ENCODE assay signal across 8 cellular contexts in genomic region chr10:63866075-63866746, GRCh38.
A peak's percentile ranks its signal among the peaks of the same experiment; 100 is the strongest.
DNase-seq lines count a peak whose midpoint lies in the region; ATAC-seq and TF ChIP-seq lines count a peak whose summit lies in the region.

No MANE protein-coding gene starts in this region.

- H3K27me3 Mint-ChIP-seq in CD8-positive, alpha-beta memory T cell, result peaks cover 25 to 42% of the 10 kb centered on the region in 2 donors
- peaks cover 22% of the 10 kb centered on the region for H3K27me3 Mint-ChIP-seq in activated CD4-positive, alpha-beta memory T cell treated with anti-CD3 and anti-CD28 coated beads, Interleukin-2, amount 10 ng/mL, durations not matched to agents 7 days and 5 days

- H3K4me3 ChIP-seq in CD8-positive, alpha-beta memory T cell (ENCODE audit: low read length), result no peak overlapping the region
- H3K4me3 ChIP-seq in epithelial cell of esophagus (ENCODE audit: low read length), result no peak overlapping the region
- H3K4me3 ChIP-seq in suprapubic skin, result no peak overlapping the region

- H3K27me3 ChIP-seq in CD8-positive, alpha-beta memory T cell (ENCODE audit: insufficient read depth, low read length, poor library complexity, severe bottlenecking), result no peaks in the 10 kb centered on the region
- H3K27me3 ChIP-seq in suprapubic skin, result peaks cover 17% of the 10 kb centered on the region

- no peak overlapping the region for H3K27ac ChIP-seq in CD8-positive, alpha-beta memory T cell (ENCODE audit: low read depth, low read length)
- no peak overlapping the region for H3K27ac ChIP-seq in suprapubic skin

- no peak for TF ChIP-seq POLR2A in suprapubic skin (IDR thresholded peaks at IDR 0.05)

- peak; percentile 89 for TF ChIP-seq CTCF in epithelial cell of esophagus (IDR thresholded peaks at IDR 0.05; ENCODE audit: insufficient read depth, low read depth, low read length, missing control alignments)
- peak; percentile 17 to 68 for TF ChIP-seq CTCF in suprapubic skin (IDR thresholded peaks at IDR 0.05)

- H3K36me3 ChIP-seq in CD8-positive, alpha-beta memory T cell (ENCODE audit: insufficient read depth, low read length), result no peaks in the 10 kb centered on the region
- H3K36me3 ChIP-seq in suprapubic skin, result no peaks in the 10 kb centered on the region

- 5% methylated on average over 16 of the region's 16 CpGs for WGBS in suprapubic skin

- no peaks in the 10 kb centered on the region for H3K9me3 Mint-ChIP-seq in CD8-positive, alpha-beta memory T cell
- H3K9me3 Mint-ChIP-seq in activated CD4-positive, alpha-beta memory T cell treated with anti-CD3 and anti-CD28 coated beads, Interleukin-2, amount 10 ng/mL, durations not matched to agents 7 days and 5 days, result no peaks in the 10 kb centered on the region

- H3K4me1 ChIP-seq in CD8-positive, alpha-beta memory T cell (ENCODE audit: insufficient read depth, low read length), result peaks cover 8% of the 10 kb centered on the region
- peaks cover 8% of the 10 kb centered on the region for H3K4me1 ChIP-seq in suprapubic skin

- peak; percentile 90 for ATAC-seq in GM19023 (IDR thresholded peaks at IDR 0.05; ENCODE audit: unreplicated experiment)
- peak; percentile 84 for ATAC-seq in HG03097 (IDR thresholded peaks at IDR 0.05; ENCODE audit: low FRiP score, unreplicated experiment)

- TF ChIP-seq EP300 in suprapubic skin (IDR thresholded peaks at IDR 0.05), result no peak

- DNase-seq in CD8-positive, alpha-beta memory T cell, result peak in 4 of 5 donors; percentile 10 to 49 (median 18)
- peak; percentile 28 for DNase-seq in NCI-H446 treated with DMSO at 0.1 percent for 48 hours (lab: John Stamatoyannopoulos, UW)
- peak; percentile 39 for DNase-seq in activated CD4-positive, alpha-beta memory T cell treated with anti-CD3 and anti-CD28 coated beads, Interleukin-2, amount 10 ng/mL, durations not matched to agents 7 days and 5 days
- DNase-seq in epithelial cell of esophagus (ENCODE audit: low read depth), result peak; percentile 55
- peak; percentile 67 for DNase-seq in myocyte (ENCODE audit: low read depth)
- no peak for DNase-seq in suprapubic skin (ENCODE audit: low spot score in 2 of 2)

- H3K4me1 Mint-ChIP-seq in CD8-positive, alpha-beta memory T cell, result peaks cover 9 to 12% (median 9%) of the 10 kb centered on the region in 3 donors
- H3K4me1 Mint-ChIP-seq in activated CD4-positive, alpha-beta memory T cell treated with anti-CD3 and anti-CD28 coated beads, Interleukin-2, amount 10 ng/mL, durations not matched to agents 7 days and 5 days, result peaks cover 6% of the 10 kb centered on the region

- POLR2A ChIA-PET in CD8-positive, alpha-beta memory T cell (lab: Charles Lee), result no interaction called here
- POLR2A ChIA-PET in activated CD4-positive, alpha-beta memory T cell treated with anti-CD3 and anti-CD28 coated beads, Interleukin-2, amount 10 ng/mL, durations not matched to agents 7 days and 5 days (lab: Charles Lee), result no interaction called here

- H3K36me3 Mint-ChIP-seq in CD8-positive, alpha-beta memory T cell, result no peaks in the 10 kb centered on the region
- H3K36me3 Mint-ChIP-seq in activated CD4-positive, alpha-beta memory T cell treated with anti-CD3 and anti-CD28 coated beads, Interleukin-2, amount 10 ng/mL, durations not matched to agents 7 days and 5 days (ENCODE audit: low read depth), result no peaks in the 10 kb centered on the region

- H3K27ac Mint-ChIP-seq in CD8-positive, alpha-beta memory T cell, result peak overlapping the region in 1 of 8 donors; percentile 1
- no peak overlapping the region for H3K27ac Mint-ChIP-seq in activated CD4-positive, alpha-beta memory T cell treated with anti-CD3 and anti-CD28 coated beads, Interleukin-2, amount 10 ng/mL, durations not matched to agents 7 days and 5 days

- H3K9me3 ChIP-seq in CD8-positive, alpha-beta memory T cell (ENCODE audit: low read length), result no peaks in the 10 kb centered on the region
- no peaks in the 10 kb centered on the region for H3K9me3 ChIP-seq in suprapubic skin

- CTCF ChIA-PET in CD8-positive, alpha-beta memory T cell (lab: Charles Lee), result interaction anchor here (0.8 to 1.3 kb wide), 5 partner anchors 10 to 700 kb away, joined by 3 to 5 read pairs (median 4); no protein-coding TSS in a partner anchor
- CTCF ChIA-PET in activated CD4-positive, alpha-beta memory T cell treated with anti-CD3 and anti-CD28 coated beads, Interleukin-2, amount 10 ng/mL, durations not matched to agents 7 days and 5 days (lab: Charles Lee), result interaction anchor here (0.6 to 2.3 kb wide), 29 partner anchors 8 to 700 kb away, joined by 3 to 18 read pairs (median 4); no protein-coding TSS in a partner anchor

- H3K4me3 Mint-ChIP-seq in CD8-positive, alpha-beta memory T cell, result peak overlapping the region in 4 of 7 donors; percentile 8 to 42 (median 18)
- no peak overlapping the region for H3K4me3 Mint-ChIP-seq in activated CD4-positive, alpha-beta memory T cell treated with anti-CD3 and anti-CD28 coated beads, Interleukin-2, amount 10 ng/mL, durations not matched to agents 7 days and 5 days

Comparison
In these comparisons a context has a peak if more than half of its experiments do, and no peak if none do; other contexts are left out.
1. DNase-seq: peak in CD8-positive, alpha-beta memory T cell (4 of 5), NCI-H446 treated with DMSO at 0.1 percent for 48 hours (single experiment), activated CD4-positive, alpha-beta memory T cell treated with anti-CD3 and anti-CD28 coated beads, Interleukin-2, amount 10 ng/mL, durations not matched to agents 7 days and 5 days (single experiment), epithelial cell of esophagus (single experiment) and myocyte (single experiment); none in suprapubic skin (0 of 2).